In the genomic region with DNA sequence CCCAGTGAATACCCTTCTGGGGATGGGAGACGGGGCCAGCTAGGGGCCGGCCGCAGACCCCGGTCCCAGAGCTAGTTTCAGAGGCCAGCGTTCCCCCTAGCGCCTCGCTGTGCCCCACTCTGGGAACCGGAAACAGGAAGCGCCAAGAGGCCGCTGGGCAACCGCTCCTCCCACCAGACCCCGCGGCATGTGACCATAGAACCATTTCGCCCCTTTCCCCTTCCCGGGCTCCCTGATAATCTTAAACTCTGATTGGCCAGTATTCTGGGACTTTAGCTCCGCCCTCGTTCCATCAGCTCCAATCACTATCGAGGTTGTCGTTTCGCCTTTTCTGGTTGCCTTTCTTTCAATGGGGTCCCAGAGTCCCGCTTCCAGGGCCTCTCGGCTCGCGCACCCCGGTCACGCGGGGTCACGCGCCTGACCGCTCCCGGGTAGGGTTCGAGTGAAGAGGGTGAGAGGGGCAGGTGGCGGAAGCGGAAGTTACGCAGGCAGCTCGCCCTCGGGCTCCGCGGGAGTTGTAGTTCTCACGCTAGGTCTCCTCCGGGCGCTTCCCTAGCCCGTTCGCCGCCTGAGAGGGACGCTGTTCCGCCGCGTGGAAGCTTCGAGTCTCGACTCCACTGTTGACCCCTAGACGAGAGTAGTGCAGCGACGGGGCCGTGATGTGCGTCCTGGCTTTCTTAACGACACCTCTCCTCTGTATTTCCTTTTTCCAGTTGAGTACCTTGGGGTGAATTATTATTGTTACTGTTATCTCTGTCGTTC, we compare ENCODE assay signal across 1 cellular context.
TF ChIP-seq lines count a peak whose summit lies in the region.

A gene (minus strand): TSS at position 121 of the 762 bp plus-strand sequence. CDS start 3,241 bp downstream, outside the sequence.

TF ChIP-seq in HepG2, 621 proteins besides CTCF, POLR2A, EP300 and RAD21 (continued from another document and continues in another):
- TF ChIP-seq, protein P1, sequence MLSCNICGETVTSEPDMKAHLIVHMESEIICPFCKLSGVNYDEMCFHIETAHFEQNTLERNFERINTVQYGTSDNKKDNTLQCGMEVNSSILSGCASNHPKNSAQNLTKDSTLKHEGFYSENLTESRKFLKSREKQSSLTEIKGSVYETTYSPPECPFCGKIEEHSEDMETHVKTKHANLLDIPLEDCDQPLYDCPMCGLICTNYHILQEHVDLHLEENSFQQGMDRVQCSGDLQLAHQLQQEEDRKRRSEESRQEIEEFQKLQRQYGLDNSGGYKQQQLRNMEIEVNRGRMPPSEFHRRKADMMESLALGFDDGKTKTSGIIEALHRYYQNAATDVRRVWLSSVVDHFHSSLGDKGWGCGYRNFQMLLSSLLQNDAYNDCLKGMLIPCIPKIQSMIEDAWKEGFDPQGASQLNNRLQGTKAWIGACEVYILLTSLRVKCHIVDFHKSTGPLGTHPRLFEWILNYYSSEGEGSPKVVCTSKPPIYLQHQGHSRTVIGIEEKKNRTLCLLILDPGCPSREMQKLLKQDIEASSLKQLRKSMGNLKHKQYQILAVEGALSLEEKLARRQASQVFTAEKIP (CRISPR knock-in tag; IDR thresholded peaks at IDR 0.05; ENCODE audit: borderline replicate concordance), result no peak
- TF ChIP-seq POGZ (CRISPR knock-in tag; IDR thresholded peaks at IDR 0.05) (peak; percentile 82; the same call in 1 of the 2 replicates), HOXA5 (CRISPR knock-in tag; IDR thresholded peaks at IDR 0.05) (peak; percentile 58), U2AF2 (IDR thresholded peaks at IDR 0.05; ENCODE audit: low read depth, low read length) (0 out of 2 replicates have a peak, but pooled peaks have one; percentile 69), ZNF121 (CRISPR knock-in tag; IDR thresholded peaks at IDR 0.05) (no peak), HNF4A (CRISPR knock-in tag; IDR thresholded peaks at IDR 0.05) (peak; percentile 45; the same call in 1 of the 2 replicates), U2AF1 (optimal IDR thresholded peaks at IDR 0.05; ENCODE audit: low read depth, low read length) (peak; percentile 58), ZNF34 (CRISPR knock-in tag; IDR thresholded peaks at IDR 0.05; ENCODE audit: borderline replicate concordance) (no peak), KLF16 (CRISPR knock-in tag; IDR thresholded peaks at IDR 0.05) (0 out of 4 replicates have a peak, but pooled peaks of 1 of the 2 experiments have one; percentile 73), ZNF224 (CRISPR knock-in tag; IDR thresholded peaks at IDR 0.05) (no peak), SYNCRIP (IDR thresholded peaks at IDR 0.05; ENCODE audit: insufficient read depth, low read depth, low read length) (no peak), NFE2L2 (IDR thresholded peaks at IDR 0.05; ENCODE audit: low read length) (no peak), FOXK1 (CRISPR knock-in tag; IDR thresholded peaks at IDR 0.05; ENCODE audit: borderline replicate concordance, low read depth) (peak; percentile 50; the same call in 1 of the 2 replicates), ARNT (IDR thresholded peaks at IDR 0.05) (no peak), ZNF44 (CRISPR knock-in tag; IDR thresholded peaks at IDR 0.05) (peak; percentile 44; the same call in 1 of the 2 replicates), ZNF33A (CRISPR knock-in tag; IDR thresholded peaks at IDR 0.05; ENCODE audit: borderline replicate concordance) (peak; percentile 89; the same call in 1 of the 2 replicates), JDP2 (CRISPR knock-in tag; IDR thresholded peaks at IDR 0.05; ENCODE audit: borderline replicate concordance) (no peak), ZNF337 (CRISPR knock-in tag; IDR thresholded peaks at IDR 0.05; ENCODE audit: borderline replicate concordance, low read depth) (peak; percentile 48; the same call in 1 of the 2 replicates), HNRNPL (IDR thresholded peaks at IDR 0.05; ENCODE audit: low read depth, low read length) (no peak), ZNF30 (CRISPR knock-in tag; IDR thresholded peaks at IDR 0.05) (peak; percentile 30; the same call in 1 of the 2 replicates), NPAS2 (CRISPR knock-in tag; IDR thresholded peaks at IDR 0.05; ENCODE audit: borderline replicate concordance) (no peak), SP2 (CRISPR knock-in tag; IDR thresholded peaks at IDR 0.05) (peak; percentile 73), ZNF816 (CRISPR knock-in tag; IDR thresholded peaks at IDR 0.05; ENCODE audit: borderline replicate concordance) (peak; percentile 12; the same call in 1 of the 2 replicates), ZNF644 (CRISPR knock-in tag; IDR thresholded peaks at IDR 0.05; ENCODE audit: low read depth) (0 out of 2 replicates have a peak, but pooled peaks have one; percentile 3)
- TF ChIP-seq, protein P2, sequence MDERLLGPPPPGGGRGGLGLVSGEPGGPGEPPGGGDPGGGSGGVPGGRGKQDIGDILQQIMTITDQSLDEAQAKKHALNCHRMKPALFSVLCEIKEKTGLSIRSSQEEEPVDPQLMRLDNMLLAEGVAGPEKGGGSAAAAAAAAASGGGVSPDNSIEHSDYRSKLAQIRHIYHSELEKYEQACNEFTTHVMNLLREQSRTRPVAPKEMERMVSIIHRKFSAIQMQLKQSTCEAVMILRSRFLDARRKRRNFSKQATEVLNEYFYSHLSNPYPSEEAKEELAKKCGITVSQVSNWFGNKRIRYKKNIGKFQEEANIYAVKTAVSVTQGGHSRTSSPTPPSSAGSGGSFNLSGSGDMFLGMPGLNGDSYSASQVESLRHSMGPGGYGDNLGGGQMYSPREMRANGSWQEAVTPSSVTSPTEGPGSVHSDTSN (CRISPR knock-in tag; IDR thresholded peaks at IDR 0.05), result no peak
- TF ChIP-seq, protein P3, sequence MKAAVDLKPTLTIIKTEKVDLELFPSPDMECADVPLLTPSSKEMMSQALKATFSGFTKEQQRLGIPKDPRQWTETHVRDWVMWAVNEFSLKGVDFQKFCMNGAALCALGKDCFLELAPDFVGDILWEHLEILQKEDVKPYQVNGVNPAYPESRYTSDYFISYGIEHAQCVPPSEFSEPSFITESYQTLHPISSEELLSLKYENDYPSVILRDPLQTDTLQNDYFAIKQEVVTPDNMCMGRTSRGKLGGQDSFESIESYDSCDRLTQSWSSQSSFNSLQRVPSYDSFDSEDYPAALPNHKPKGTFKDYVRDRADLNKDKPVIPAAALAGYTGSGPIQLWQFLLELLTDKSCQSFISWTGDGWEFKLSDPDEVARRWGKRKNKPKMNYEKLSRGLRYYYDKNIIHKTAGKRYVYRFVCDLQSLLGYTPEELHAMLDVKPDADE (CRISPR knock-in tag; IDR thresholded peaks at IDR 0.05), result peak; percentile 69; the same call in 1 of the 2 replicates
- TF ChIP-seq, protein P4, sequence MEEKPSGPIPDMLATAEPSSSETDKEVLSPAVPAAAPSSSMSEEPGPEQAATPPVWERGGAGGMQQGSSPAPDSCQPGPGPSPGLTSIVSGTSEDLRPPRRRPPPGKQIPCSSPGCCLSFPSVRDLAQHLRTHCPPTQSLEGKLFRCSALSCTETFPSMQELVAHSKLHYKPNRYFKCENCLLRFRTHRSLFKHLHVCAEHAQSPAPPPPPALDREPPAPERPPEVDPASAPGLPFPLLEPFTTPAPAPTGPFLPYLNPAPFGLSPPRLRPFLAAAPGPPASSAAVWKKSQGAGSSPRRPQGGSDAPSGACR (CRISPR knock-in tag; IDR thresholded peaks at IDR 0.05), result no peak; the same call in 1 of the 2 replicates
- TF ChIP-seq, protein P5, sequence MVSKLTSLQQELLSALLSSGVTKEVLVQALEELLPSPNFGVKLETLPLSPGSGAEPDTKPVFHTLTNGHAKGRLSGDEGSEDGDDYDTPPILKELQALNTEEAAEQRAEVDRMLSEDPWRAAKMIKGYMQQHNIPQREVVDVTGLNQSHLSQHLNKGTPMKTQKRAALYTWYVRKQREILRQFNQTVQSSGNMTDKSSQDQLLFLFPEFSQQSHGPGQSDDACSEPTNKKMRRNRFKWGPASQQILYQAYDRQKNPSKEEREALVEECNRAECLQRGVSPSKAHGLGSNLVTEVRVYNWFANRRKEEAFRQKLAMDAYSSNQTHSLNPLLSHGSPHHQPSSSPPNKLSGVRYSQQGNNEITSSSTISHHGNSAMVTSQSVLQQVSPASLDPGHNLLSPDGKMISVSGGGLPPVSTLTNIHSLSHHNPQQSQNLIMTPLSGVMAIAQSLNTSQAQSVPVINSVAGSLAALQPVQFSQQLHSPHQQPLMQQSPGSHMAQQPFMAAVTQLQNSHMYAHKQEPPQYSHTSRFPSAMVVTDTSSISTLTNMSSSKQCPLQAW (CRISPR knock-in tag; IDR thresholded peaks at IDR 0.05), result peak; percentile 82
- TF ChIP-seq, protein P6, sequence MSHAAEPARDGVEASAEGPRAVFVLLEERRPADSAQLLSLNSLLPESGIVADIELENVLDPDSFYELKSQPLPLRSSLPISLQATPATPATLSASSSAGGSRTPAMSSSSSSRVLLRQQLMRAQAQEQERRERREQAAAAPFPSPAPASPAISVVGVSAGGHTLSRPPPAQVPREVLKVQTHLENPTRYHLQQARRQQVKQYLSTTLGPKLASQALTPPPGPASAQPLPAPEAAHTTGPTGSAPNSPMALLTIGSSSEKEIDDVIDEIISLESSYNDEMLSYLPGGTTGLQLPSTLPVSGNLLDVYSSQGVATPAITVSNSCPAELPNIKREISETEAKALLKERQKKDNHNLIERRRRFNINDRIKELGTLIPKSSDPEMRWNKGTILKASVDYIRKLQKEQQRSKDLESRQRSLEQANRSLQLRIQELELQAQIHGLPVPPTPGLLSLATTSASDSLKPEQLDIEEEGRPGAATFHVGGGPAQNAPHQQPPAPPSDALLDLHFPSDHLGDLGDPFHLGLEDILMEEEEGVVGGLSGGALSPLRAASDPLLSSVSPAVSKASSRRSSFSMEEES (CRISPR knock-in tag; IDR thresholded peaks at IDR 0.05), result peak; percentile 94
- TF ChIP-seq, protein P7, sequence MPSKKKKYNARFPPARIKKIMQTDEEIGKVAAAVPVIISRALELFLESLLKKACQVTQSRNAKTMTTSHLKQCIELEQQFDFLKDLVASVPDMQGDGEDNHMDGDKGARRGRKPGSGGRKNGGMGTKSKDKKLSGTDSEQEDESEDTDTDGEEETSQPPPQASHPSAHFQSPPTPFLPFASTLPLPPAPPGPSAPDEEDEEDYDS (CRISPR knock-in tag; IDR thresholded peaks at IDR 0.05), result peak; percentile 17; the same call in 1 of the 2 replicates
- TF ChIP-seq, protein P8, sequence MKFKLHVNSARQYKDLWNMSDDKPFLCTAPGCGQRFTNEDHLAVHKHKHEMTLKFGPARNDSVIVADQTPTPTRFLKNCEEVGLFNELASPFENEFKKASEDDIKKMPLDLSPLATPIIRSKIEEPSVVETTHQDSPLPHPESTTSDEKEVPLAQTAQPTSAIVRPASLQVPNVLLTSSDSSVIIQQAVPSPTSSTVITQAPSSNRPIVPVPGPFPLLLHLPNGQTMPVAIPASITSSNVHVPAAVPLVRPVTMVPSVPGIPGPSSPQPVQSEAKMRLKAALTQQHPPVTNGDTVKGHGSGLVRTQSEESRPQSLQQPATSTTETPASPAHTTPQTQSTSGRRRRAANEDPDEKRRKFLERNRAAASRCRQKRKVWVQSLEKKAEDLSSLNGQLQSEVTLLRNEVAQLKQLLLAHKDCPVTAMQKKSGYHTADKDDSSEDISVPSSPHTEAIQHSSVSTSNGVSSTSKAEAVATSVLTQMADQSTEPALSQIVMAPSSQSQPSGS (CRISPR knock-in tag; IDR thresholded peaks at IDR 0.05), result no peak; the same call in 1 of the 2 replicates
- TF ChIP-seq, protein P9, sequence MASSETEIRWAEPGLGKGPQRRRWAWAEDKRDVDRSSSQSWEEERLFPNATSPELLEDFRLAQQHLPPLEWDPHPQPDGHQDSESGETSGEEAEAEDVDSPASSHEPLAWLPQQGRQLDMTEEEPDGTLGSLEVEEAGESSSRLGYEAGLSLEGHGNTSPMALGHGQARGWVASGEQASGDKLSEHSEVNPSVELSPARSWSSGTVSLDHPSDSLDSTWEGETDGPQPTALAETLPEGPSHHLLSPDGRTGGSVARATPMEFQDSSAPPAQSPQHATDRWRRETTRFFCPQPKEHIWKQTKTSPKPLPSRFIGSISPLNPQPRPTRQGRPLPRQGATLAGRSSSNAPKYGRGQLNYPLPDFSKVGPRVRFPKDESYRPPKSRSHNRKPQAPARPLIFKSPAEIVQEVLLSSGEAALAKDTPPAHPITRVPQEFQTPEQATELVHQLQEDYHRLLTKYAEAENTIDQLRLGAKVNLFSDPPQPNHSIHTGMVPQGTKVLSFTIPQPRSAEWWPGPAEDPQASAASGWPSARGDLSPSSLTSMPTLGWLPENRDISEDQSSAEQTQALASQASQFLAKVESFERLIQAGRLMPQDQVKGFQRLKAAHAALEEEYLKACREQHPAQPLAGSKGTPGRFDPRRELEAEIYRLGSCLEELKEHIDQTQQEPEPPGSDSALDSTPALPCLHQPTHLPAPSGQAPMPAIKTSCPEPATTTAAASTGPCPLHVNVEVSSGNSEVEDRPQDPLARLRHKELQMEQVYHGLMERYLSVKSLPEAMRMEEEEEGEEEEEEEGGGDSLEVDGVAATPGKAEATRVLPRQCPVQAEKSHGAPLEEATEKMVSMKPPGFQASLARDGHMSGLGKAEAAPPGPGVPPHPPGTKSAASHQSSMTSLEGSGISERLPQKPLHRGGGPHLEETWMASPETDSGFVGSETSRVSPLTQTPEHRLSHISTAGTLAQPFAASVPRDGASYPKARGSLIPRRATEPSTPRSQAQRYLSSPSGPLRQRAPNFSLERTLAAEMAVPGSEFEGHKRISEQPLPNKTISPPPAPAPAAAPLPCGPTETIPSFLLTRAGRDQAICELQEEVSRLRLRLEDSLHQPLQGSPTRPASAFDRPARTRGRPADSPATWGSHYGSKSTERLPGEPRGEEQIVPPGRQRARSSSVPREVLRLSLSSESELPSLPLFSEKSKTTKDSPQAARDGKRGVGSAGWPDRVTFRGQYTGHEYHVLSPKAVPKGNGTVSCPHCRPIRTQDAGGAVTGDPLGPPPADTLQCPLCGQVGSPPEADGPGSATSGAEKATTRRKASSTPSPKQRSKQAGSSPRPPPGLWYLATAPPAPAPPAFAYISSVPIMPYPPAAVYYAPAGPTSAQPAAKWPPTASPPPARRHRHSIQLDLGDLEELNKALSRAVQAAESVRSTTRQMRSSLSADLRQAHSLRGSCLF (CRISPR knock-in tag; IDR thresholded peaks at IDR 0.05; ENCODE audit: borderline replicate concordance), result peak; percentile 92; the same call in 1 of the 2 replicates
- TF ChIP-seq, protein P10, sequence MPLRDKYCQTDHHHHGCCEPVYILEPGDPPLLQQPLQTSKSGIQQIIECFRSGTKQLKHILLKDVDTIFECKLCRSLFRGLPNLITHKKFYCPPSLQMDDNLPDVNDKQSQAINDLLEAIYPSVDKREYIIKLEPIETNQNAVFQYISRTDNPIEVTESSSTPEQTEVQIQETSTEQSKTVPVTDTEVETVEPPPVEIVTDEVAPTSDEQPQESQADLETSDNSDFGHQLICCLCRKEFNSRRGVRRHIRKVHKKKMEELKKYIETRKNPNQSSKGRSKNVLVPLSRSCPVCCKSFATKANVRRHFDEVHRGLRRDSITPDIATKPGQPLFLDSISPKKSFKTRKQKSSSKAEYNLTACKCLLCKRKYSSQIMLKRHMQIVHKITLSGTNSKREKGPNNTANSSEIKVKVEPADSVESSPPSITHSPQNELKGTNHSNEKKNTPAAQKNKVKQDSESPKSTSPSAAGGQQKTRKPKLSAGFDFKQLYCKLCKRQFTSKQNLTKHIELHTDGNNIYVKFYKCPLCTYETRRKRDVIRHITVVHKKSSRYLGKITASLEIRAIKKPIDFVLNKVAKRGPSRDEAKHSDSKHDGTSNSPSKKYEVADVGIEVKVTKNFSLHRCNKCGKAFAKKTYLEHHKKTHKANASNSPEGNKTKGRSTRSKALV (CRISPR knock-in tag; IDR thresholded peaks at IDR 0.05), result peak; percentile 56; the same call in 1 of the 2 replicates
- TF ChIP-seq, protein P11, sequence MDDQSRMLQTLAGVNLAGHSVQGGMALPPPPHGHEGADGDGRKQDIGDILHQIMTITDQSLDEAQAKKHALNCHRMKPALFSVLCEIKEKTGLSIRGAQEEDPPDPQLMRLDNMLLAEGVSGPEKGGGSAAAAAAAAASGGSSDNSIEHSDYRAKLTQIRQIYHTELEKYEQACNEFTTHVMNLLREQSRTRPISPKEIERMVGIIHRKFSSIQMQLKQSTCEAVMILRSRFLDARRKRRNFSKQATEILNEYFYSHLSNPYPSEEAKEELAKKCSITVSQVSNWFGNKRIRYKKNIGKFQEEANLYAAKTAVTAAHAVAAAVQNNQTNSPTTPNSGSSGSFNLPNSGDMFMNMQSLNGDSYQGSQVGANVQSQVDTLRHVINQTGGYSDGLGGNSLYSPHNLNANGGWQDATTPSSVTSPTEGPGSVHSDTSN (CRISPR knock-in tag; IDR thresholded peaks at IDR 0.05; ENCODE audit: borderline replicate concordance), result 0 out of 2 replicates have a peak, but pooled peaks have one; percentile 32
